18 cellular contexts compared by ENCODE assay signal in the genomic region with DNA sequence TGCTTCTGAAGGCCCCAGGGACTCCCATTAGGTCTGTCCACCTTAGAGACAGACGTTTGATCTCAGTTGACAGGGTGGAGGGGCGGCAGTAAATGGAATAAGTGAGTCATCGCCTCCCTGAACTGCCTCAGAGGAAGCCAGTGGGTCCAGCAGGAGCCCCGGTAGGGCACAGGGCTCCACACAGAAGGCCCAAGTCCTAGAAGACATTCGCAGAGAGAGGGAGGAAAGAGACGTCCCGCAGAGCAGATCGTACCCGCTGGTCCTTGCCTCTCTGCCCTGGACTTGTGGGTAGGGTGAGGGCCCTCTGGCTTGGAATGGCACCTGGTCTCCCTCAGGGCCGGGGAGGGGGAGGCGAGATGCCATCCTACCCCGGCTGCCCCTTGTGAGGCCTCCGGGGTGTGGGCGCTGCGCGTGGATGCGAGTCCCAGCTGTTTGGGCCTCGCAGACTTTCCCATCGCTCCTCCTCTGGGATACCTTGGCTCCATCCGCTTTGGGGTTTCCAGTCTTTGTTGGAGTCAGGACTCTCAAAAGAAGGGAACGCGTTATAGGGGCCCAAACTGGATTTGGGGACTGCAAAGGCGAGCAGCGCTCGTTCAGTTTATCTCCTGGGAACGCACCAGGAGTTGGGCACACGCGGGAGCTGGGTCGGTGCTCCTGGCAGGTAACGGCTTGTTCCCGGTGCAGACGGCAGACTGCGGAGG. TPM values are rescaled to one million over a fixed set of nuclear protein-coding genes. Genes with fewer than 3 reads are reported as not detected.
DNase-seq lines count a peak whose midpoint lies in the region; ATAC-seq and TF ChIP-seq lines count a peak whose summit lies in the region.
"Had no signal": no experiment of that assay in that cellular context is flagged by ENCODE, and none has a peak within 500 bp of the region (broad histone marks: within the 10 kb centered on the region; RNA-seq: fewer than 3 reads in every experiment).

No MANE protein-coding gene starts in this region.

- peak; percentile 23 for DNase-seq in DMS53 (lab: John Stamatoyannopoulos, UW)
- no peak for DNase-seq in DMS53 treated with DMSO at 0.1 percent for 48 hours (lab: John Stamatoyannopoulos, UW; ENCODE audit: unreplicated experiment)
- DNase-seq in GM23338 (ENCODE audit: low spot score), result no peak
- DNase-seq in RWPE2 (ENCODE audit: low spot score), result peak; percentile 47
- DNase-seq in kidney tubule cell (ENCODE audit: low spot score), result peak; percentile 23
- DNase-seq in NCI-H526 (lab: John Stamatoyannopoulos, UW), result no peak
- no peak for DNase-seq in T1000 (lab: John Stamatoyannopoulos, UW)
- no peak for DNase-seq in left ventricle myocardium superior
- DNase-seq: activated CD4-positive, alpha-beta T cell treated with anti-CD3 and anti-CD28 coated beads, Interleukin-2, amount 50 U/mL, for 48 hours; activated naive CD4-positive, alpha-beta T cell treated with Interleukin-2 at 50 U/mL for 16 hours; CD4-positive, alpha-beta memory T cell; GF-D8; left lung had no signal

- H3K36me3 Mint-ChIP-seq in GM23338 (ENCODE audit: low read depth), result peaks cover 3% of the 10 kb centered on the region; the same call in 1 of the 3 replicates
- H3K36me3 Mint-ChIP-seq: CD4-positive, alpha-beta memory T cell had no signal

- no peaks in the 10 kb centered on the region; the same call in 1 of the 2 replicates for H3K36me3 ChIP-seq in GM23338 (ENCODE audit: insufficient read depth)
- no peaks in the 10 kb centered on the region for H3K36me3 ChIP-seq in RWPE2 (ENCODE audit: low read depth)
- H3K36me3 ChIP-seq: left lung, prostate gland had no signal

- no peak overlapping the region for H3K27ac Mint-ChIP-seq in GM23338
- H3K27ac Mint-ChIP-seq: CD4-positive, alpha-beta memory T cell had no signal

- intact Hi-C loops in left ventricle myocardium superior (cut with micrococcal nuclease), result no loop called here

- H3K9me3 ChIP-seq in RWPE2 (ENCODE audit: severe bottlenecking), result no peaks in the 10 kb centered on the region
- H3K9me3 ChIP-seq: left lung, prostate gland had no signal

- no peak overlapping the region for H3K4me2 ChIP-seq in GM23338

- peaks cover 11% of the 10 kb centered on the region for H3K9me3 Mint-ChIP-seq in GM23338
- H3K9me3 Mint-ChIP-seq: CD4-positive, alpha-beta memory T cell; T-helper 2 cell treated with Interferon-gamma antibody and Interleukin-4, amounts not matched to agents 5 μg/mL and 100 μg/mL, for 36 hours had no signal

- H3F3A ChIP-seq in GM23338 (replicated peaks; ENCODE audit: low read depth), result peaks cover 8% of the 10 kb centered on the region; the same call in 1 of the 2 replicates

- peaks cover 98% of the 10 kb centered on the region for H3K27me3 Mint-ChIP-seq in GM23338 (ENCODE audit: insufficient read depth, low read depth, poor library complexity)

- H3K4me1 ChIP-seq in GM23338 (ENCODE audit: insufficient read depth) (peaks cover 14% of the 10 kb centered on the region), RWPE2 (ENCODE audit: insufficient read depth, poor library complexity, severe bottlenecking) (no peaks in the 10 kb centered on the region)

- TF ChIP-seq CTCF in GM23338 (conservative IDR thresholded peaks at IDR 0.05; ENCODE audit: low read depth in 2 of 2) (no peak), RWPE2 (IDR thresholded peaks at IDR 0.05; ENCODE audit: poor library complexity, severe bottlenecking) (no peak)

- no peak overlapping the region for H2AFZ ChIP-seq in GM23338

- no peak overlapping the region for H3K4me3 Mint-ChIP-seq in GM23338
- H3K4me3 Mint-ChIP-seq: T-helper 2 cell treated with Interferon-gamma antibody and Interleukin-4, amounts not matched to agents 5 μg/mL and 100 μg/mL, for 36 hours had no signal

- H3K27me3 ChIP-seq in GM23338 (ENCODE audit: insufficient read depth) (peaks cover 100% of the 10 kb centered on the region), RWPE2 (ENCODE audit: insufficient read depth, poor library complexity, severe bottlenecking) (peaks cover 100% of the 10 kb centered on the region)

- H3K4me3 ChIP-seq in GM23338 (no peak overlapping the region), RWPE2 (ENCODE audit: severe bottlenecking) (no peak overlapping the region)
- H3K4me3 ChIP-seq: left lung, prostate gland had no signal

- ATAC-seq in GM23338 (no peak), RWPE2 (ENCODE audit: low read depth) (no peak), left ventricle myocardium superior (no peak)
- ATAC-seq: left lung had no signal

- H3K79me2 ChIP-seq in GM23338 (replicated peaks; ENCODE audit: insufficient read depth), result no peaks in the 10 kb centered on the region

- H4K20me1 ChIP-seq in GM23338 (replicated peaks; ENCODE audit: insufficient read depth), result peaks cover 10% of the 10 kb centered on the region

- peaks cover 36% of the 10 kb centered on the region for H3K4me1 Mint-ChIP-seq in GM23338

- H3K9me2 ChIP-seq in GM23338 (ENCODE audit: insufficient read depth), result no peaks in the 10 kb centered on the region

- H3K27ac ChIP-seq in GM23338 (ENCODE audit: low read depth), result no peak overlapping the region
- no peak overlapping the region for H3K27ac ChIP-seq in RWPE2 (ENCODE audit: poor library complexity, severe bottlenecking)
- H3K27ac ChIP-seq: 22Rv1, left lung, prostate gland had no signal

TF ChIP-seq in GM23338, 12 proteins besides CTCF, POLR2A, EP300 and RAD21 (continues in another document):
- TF ChIP-seq EZH2phosphoT487 (IDR thresholded peaks at IDR 0.05; ENCODE audit: unreplicated experiment), result peak; percentile 90
- no peak for TF ChIP-seq ZNF114 (CRISPR knock-in tag; IDR thresholded peaks at IDR 0.05)
- TF ChIP-seq, protein P1, sequence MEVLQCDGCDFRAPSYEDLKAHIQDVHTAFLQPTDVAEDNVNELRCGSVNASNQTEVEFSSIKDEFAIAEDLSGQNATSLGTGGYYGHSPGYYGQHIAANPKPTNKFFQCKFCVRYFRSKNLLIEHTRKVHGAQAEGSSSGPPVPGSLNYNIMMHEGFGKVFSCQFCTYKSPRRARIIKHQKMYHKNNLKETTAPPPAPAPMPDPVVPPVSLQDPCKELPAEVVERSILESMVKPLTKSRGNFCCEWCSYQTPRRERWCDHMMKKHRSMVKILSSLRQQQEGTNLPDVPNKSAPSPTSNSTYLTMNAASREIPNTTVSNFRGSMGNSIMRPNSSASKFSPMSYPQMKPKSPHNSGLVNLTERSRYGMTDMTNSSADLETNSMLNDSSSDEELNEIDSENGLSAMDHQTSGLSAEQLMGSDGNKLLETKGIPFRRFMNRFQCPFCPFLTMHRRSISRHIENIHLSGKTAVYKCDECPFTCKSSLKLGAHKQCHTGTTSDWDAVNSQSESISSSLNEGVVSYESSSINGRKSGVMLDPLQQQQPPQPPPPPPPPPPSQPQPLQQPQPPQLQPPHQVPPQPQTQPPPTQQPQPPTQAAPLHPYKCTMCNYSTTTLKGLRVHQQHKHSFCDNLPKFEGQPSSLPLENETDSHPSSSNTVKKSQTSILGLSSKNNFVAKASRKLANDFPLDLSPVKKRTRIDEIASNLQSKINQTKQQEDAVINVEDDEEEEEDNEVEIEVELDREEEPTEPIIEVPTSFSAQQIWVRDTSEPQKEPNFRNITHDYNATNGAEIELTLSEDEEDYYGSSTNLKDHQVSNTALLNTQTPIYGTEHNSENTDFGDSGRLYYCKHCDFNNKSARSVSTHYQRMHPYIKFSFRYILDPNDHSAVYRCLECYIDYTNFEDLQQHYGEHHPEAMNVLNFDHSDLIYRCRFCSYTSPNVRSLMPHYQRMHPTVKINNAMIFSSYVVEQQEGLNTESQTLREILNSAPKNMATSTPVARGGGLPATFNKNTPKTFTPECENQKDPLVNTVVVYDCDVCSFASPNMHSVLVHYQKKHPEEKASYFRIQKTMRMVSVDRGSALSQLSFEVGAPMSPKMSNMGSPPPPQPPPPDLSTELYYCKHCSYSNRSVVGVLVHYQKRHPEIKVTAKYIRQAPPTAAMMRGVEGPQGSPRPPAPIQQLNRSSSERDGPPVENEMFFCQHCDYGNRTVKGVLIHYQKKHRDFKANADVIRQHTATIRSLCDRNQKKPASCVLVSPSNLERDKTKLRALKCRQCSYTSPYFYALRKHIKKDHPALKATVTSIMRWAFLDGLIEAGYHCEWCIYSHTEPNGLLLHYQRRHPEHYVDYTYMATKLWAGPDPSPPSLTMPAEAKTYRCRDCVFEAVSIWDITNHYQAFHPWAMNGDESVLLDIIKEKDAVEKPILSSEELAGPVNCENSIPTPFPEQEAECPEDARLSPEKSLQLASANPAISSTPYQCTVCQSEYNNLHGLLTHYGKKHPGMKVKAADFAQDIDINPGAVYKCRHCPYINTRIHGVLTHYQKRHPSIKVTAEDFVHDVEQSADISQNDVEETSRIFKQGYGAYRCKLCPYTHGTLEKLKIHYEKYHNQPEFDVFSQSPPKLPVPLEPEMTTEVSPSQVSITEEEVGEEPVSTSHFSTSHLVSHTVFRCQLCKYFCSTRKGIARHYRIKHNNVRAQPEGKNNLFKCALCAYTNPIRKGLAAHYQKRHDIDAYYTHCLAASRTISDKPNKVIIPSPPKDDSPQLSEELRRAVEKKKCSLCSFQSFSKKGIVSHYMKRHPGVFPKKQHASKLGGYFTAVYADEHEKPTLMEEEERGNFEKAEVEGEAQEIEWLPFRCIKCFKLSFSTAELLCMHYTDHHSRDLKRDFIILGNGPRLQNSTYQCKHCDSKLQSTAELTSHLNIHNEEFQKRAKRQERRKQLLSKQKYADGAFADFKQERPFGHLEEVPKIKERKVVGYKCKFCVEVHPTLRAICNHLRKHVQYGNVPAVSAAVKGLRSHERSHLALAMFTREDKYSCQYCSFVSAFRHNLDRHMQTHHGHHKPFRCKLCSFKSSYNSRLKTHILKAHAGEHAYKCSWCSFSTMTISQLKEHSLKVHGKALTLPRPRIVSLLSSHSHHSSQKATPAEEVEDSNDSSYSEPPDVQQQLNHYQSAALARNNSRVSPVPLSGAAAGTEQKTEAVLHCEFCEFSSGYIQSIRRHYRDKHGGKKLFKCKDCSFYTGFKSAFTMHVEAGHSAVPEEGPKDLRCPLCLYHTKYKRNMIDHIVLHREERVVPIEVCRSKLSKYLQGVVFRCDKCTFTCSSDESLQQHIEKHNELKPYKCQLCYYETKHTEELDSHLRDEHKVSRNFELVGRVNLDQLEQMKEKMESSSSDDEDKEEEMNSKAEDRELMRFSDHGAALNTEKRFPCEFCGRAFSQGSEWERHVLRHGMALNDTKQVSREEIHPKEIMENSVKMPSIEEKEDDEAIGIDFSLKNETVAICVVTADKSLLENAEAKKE (CRISPR knock-in tag; IDR thresholded peaks at IDR 0.05), result no peak
- TF ChIP-seq STAT1 (IDR thresholded peaks at IDR 0.05; ENCODE audit: unreplicated experiment), result no peak
- TF ChIP-seq CREB1 (CRISPR knock-in tag; IDR thresholded peaks at IDR 0.05; ENCODE audit: low read depth), result no peak
- TF ChIP-seq EZH2 (IDR thresholded peaks at IDR 0.05; ENCODE audit: low read depth, unreplicated experiment), result peak; percentile 49
- TF ChIP-seq POLR2AphosphoS5 (IDR thresholded peaks at IDR 0.05; ENCODE audit: low read depth), result no peak
- no peak for TF ChIP-seq JUNB (IDR thresholded peaks at IDR 0.05; ENCODE audit: unreplicated experiment)

RNA-seq across cellular contexts. Expression of a gene that starts 5.1 kb away (rescaled TPM):
- total RNA-seq in GM23338 (2014; rRNA removed; shearing (Covaris generic)), result not detected in 2 replicates
- polyA plus RNA-seq in GM23338 (2016; fragmentation: Nextera tagmentation; extraction: Ambion mirVana), result not detected in 2 replicates
- total RNA-seq in left ventricle myocardium superior, result not detected
- total RNA-seq: CD4-positive, alpha-beta memory T cell; fibroblast of lung; left lung; temporal lobe had no signal
- polyA plus RNA-seq: CD4-positive, alpha-beta memory T cell; fibroblast of lung had no signal

Comparison
In these comparisons a context has a peak if more than half of its experiments do, and no peak if none do; other contexts are left out.
1. DNase-seq: peak in DMS53 (single experiment), RWPE2 (single experiment) and kidney tubule cell (single experiment); none in DMS53 treated with DMSO at 0.1 percent for 48 hours (single experiment), GM23338 (single experiment), NCI-H526 (0 of 2), T1000 (single experiment) and left ventricle myocardium superior (single experiment).